6 cellular contexts compared by ENCODE assay signal in genomic region chr15:35975941-35976340, GRCh38.
"Had no signal": no experiment of that assay in that cellular context is flagged by ENCODE, and none has a peak within 500 bp of the region (broad histone marks: within the 10 kb centered on the region; RNA-seq: fewer than 3 reads in every experiment).

No MANE protein-coding gene starts in this region.

- H2AFZ ChIP-seq: GM23248, GM23338 had no signal

- H3K27ac ChIP-seq: GM23248 had no signal

- H3K27ac Mint-ChIP-seq: GM23338, HFFc6 had no signal

- H3K9ac ChIP-seq: GM23248 had no signal

- H3K4me2 ChIP-seq: GM23338 had no signal

- H3K4me3 Mint-ChIP-seq: GM23338, HFFc6 had no signal

- H3K9me3 Mint-ChIP-seq: GM23338, HFFc6 had no signal

- DNase-seq: GM23248, GOT3, H7, HCEC 1CT, HFFc6 had no signal

- H3K4me3 ChIP-seq: GM23248, GM23338 had no signal
